11 cellular contexts compared by ENCODE assay signal in the genomic region with DNA sequence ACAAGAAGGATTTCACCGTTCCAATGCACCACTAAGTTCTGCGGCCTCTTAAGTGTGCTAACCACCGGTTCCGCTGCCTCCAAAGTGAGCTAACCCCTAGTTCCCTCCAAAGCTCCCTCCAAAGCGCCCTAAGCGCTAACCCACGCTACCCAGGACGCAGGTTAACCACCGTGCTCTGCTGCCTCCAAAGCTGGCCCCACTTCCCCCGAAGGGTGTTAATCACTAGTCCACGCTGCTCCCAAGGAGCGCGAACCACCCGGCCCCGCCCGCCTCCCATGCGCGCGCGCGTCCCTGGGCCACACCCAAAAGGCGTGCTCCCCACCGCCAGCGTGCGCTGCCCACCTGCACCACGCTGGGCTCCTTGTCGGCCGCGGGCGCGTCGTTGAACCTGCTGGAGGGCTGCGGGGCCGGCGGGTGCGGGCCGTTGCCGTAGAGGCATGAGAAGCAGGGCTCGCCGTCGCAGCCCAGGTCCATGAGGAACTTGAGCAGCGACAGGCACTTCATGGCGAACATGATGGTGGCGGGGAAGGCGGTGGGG. TPM values are rescaled to one million over a fixed set of nuclear protein-coding genes. Genes with fewer than 3 reads are reported as not detected.
A peak's percentile ranks its signal among the peaks of the same experiment; 100 is the strongest.
DNase-seq lines count a peak whose midpoint lies in the region; ATAC-seq, FAIRE-seq and TF ChIP-seq lines count a peak whose summit lies in the region.
"Had no signal": no experiment of that assay in that cellular context is flagged by ENCODE, and none has a peak within 500 bp of the region (broad histone marks: within the 10 kb centered on the region; RNA-seq: fewer than 3 reads in every experiment).

No MANE protein-coding gene starts in this region.

- no CpG with 5 or more reads among the region's 45 CpGs for WGBS in mesendoderm (ENCODE audit: extremely low coverage, insufficient coverage, low lambda C conversion rate)

- H3K9ac ChIP-seq in astrocyte (ENCODE audit: low read length) = no peak overlapping the region
- no peak overlapping the region for H3K9ac ChIP-seq in mesendoderm (ENCODE audit: low read length)

- H3K18ac ChIP-seq in mesendoderm (ENCODE audit: low read length) = no peak overlapping the region

- H3K4me1 Mint-ChIP-seq in MCF 10A (ENCODE audit: insufficient read depth, unreplicated experiment) (peaks cover 16% of the 10 kb centered on the region), astrocyte (ENCODE audit: low read depth, unreplicated experiment) (peaks cover 21% of the 10 kb centered on the region), type B pancreatic cell (ENCODE audit: unreplicated experiment) (peaks cover 9% of the 10 kb centered on the region)

- H3K9me3 ChIP-seq in breast epithelium (no peaks in the 10 kb centered on the region), astrocyte (ENCODE audit: insufficient read depth, low read depth, low read length) (no peaks in the 10 kb centered on the region)
- H3K9me3 ChIP-seq: thoracic aorta had no signal

- DNase-seq in breast epithelium (ENCODE audit: low spot score in 2 of 2) (no peak), MCF 10A (ENCODE audit: unreplicated experiment) (no peak), astrocyte (ENCODE audit: low read depth) (no peak), mesendoderm (no peak), type B pancreatic cell (ENCODE audit: extremely low spot score, unreplicated experiment) (no peak)
- DNase-seq: NCI-H1105 treated with DMSO at 0.1 percent for 48 hours had no signal

- H3K9me3 Mint-ChIP-seq in MCF 10A (ENCODE audit: unreplicated experiment) (no peaks in the 10 kb centered on the region), astrocyte (ENCODE audit: unreplicated experiment) (peaks cover 3% of the 10 kb centered on the region), type B pancreatic cell (no peaks in the 10 kb centered on the region)

- peaks cover 0 to 9% of the 10 kb centered on the region in 2 donors for H3K27me3 ChIP-seq in breast epithelium
- H3K27me3 ChIP-seq in astrocyte (ENCODE audit: insufficient read depth, low read length) = peaks cover 34% of the 10 kb centered on the region
- H3K27me3 ChIP-seq in mesendoderm (ENCODE audit: insufficient read depth, low read length, poor library complexity) = peaks cover 3% of the 10 kb centered on the region

- H3K4ac ChIP-seq in mesendoderm (ENCODE audit: low read depth, low read length) = no peak overlapping the region

- no peak for FAIRE-seq in astrocyte (lab: Jason Lieb, UNC)

- H3K4me2 ChIP-seq in astrocyte (ENCODE audit: low read length) = peak overlapping the region; percentile 75
- peak overlapping the region; percentile 16 for H3K4me2 ChIP-seq in mesendoderm (ENCODE audit: low read length)

- H2AFZ ChIP-seq in astrocyte (ENCODE audit: low read depth, low read length) = peak overlapping the region; percentile 74

- H2BK120ac ChIP-seq in mesendoderm (ENCODE audit: low read depth, low read length) = no peak overlapping the region

- no peaks in the 10 kb centered on the region for H3K79me1 ChIP-seq in mesendoderm (ENCODE audit: low read length)

- H2BK15ac ChIP-seq in mesendoderm (replicated peaks; ENCODE audit: low read depth) = no peak overlapping the region

- H4K8ac ChIP-seq in mesendoderm (ENCODE audit: low read depth, low read length) = no peak overlapping the region

- H3K4me3 ChIP-seq in breast epithelium = peak overlapping the region in 2 of 3 donors; percentile 33 to 61
- no peak overlapping the region for H3K4me3 ChIP-seq in astrocyte (ENCODE audit: insufficient read depth, low read depth, low read length)
- H3K4me3 ChIP-seq in mesendoderm (ENCODE audit: low read length) = no peak overlapping the region

- H3K4me3 Mint-ChIP-seq in MCF 10A (ENCODE audit: unreplicated experiment) (no peak overlapping the region), astrocyte (ENCODE audit: unreplicated experiment) (no peak overlapping the region), type B pancreatic cell (peak overlapping the region; percentile 55)

- TF ChIP-seq CTCF in breast epithelium (IDR thresholded peaks at IDR 0.05) (no peak), MCF 10A (IDR thresholded peaks at IDR 0.05; ENCODE audit: unreplicated experiment) (no peak), astrocyte (IDR thresholded peaks at IDR 0.05; ENCODE audit: insufficient read depth, low read depth, low read length) (no peak), type B pancreatic cell (conservative IDR thresholded peaks at IDR 0.05) (no peak)

- POLR2A ChIA-PET in MCF 10A (lab: Yijun Ruan, JAX) = no interaction called here

- no peak for TF ChIP-seq POLR2A in breast epithelium (IDR thresholded peaks at IDR 0.05)

- H3K36me3 Mint-ChIP-seq in MCF 10A (ENCODE audit: insufficient read depth, unreplicated experiment) = no peaks in the 10 kb centered on the region
- H3K36me3 Mint-ChIP-seq in astrocyte (ENCODE audit: low read depth, unreplicated experiment) = no peaks in the 10 kb centered on the region
- no peaks in the 10 kb centered on the region for H3K36me3 Mint-ChIP-seq in type B pancreatic cell

- no peak overlapping the region for H4K5ac ChIP-seq in mesendoderm (ENCODE audit: low read length)

- H3K23ac ChIP-seq in mesendoderm (ENCODE audit: low read length) = no peak overlapping the region

- H3K27ac Mint-ChIP-seq in MCF 10A (ENCODE audit: low read depth, unreplicated experiment) (no peak overlapping the region), astrocyte (ENCODE audit: unreplicated experiment) (peak overlapping the region; percentile 18), type B pancreatic cell (no peak overlapping the region)

- no peak overlapping the region for H3K27ac ChIP-seq in breast epithelium
- no peak overlapping the region for H3K27ac ChIP-seq in astrocyte (ENCODE audit: low read depth, low read length)
- no peak overlapping the region for H3K27ac ChIP-seq in mesendoderm (ENCODE audit: low read depth, low read length)

- BruUV-seq in MCF 10A (replicated peaks; lab: Mats Ljungman, UMichigan) = no TSS peak

- no peaks in the 10 kb centered on the region for H3K4me1 ChIP-seq in breast epithelium
- peaks cover 15% of the 10 kb centered on the region for H3K4me1 ChIP-seq in astrocyte (ENCODE audit: insufficient read depth, low read length)
- H3K4me1 ChIP-seq in mesendoderm (ENCODE audit: control insufficient read depth, low read depth, low read length) = no peaks in the 10 kb centered on the region

- ATAC-seq in HG02970 (IDR thresholded peaks at IDR 0.05; ENCODE audit: low FRiP score, unreplicated experiment) = no peak
- no peak for ATAC-seq in HG02852 (IDR thresholded peaks at IDR 0.05; ENCODE audit: unreplicated experiment)
- no peak for ATAC-seq in HG02610 (IDR thresholded peaks at IDR 0.05; ENCODE audit: unreplicated experiment)

- H2AK5ac ChIP-seq in mesendoderm (ENCODE audit: low read length) = no peak overlapping the region

- no peak overlapping the region for H2BK5ac ChIP-seq in mesendoderm (ENCODE audit: low read length)

- H4K20me1 ChIP-seq in astrocyte (ENCODE audit: insufficient read depth, low read length) = no peaks in the 10 kb centered on the region

- H3K27me3 Mint-ChIP-seq in MCF 10A (ENCODE audit: insufficient read depth, unreplicated experiment) (no peaks in the 10 kb centered on the region), astrocyte (ENCODE audit: low read depth, unreplicated experiment) (peaks cover 55% of the 10 kb centered on the region), type B pancreatic cell (peaks cover 54% of the 10 kb centered on the region)

- intact Hi-C loops in breast epithelium (cut with DNase I; ENCODE audit: low total_unique reads) = no loop called here
- intact Hi-C loops in MCF 10A (cut with micrococcal nuclease) = loop anchor here (1.0 kb wide), 2 partner anchors 31 to 62 kb away; no protein-coding TSS in a partner anchor

- H3K79me2 ChIP-seq in astrocyte (ENCODE audit: insufficient read depth, low read length) (no peaks in the 10 kb centered on the region), mesendoderm (ENCODE audit: control insufficient read depth, insufficient read depth, low read length) (no peaks in the 10 kb centered on the region)

- CTCF ChIA-PET in MCF 10A (lab: Yijun Ruan, JAX) = interaction anchor here (0.7 kb wide), 1 partner anchor 64 kb away, joined by 4 read pairs; no protein-coding TSS in a partner anchor

- H3K36me3 ChIP-seq in breast epithelium = no peaks in the 10 kb centered on the region
- no peaks in the 10 kb centered on the region for H3K36me3 ChIP-seq in astrocyte (ENCODE audit: insufficient read depth, low read length)
- no peaks in the 10 kb centered on the region for H3K36me3 ChIP-seq in mesendoderm (ENCODE audit: control insufficient read depth, insufficient read depth, low read length)

- H3K56ac ChIP-seq in mesendoderm (ENCODE audit: low read length) = peak overlapping the region; percentile 42

RNA-seq across cellular contexts. Expression of a gene that starts 11.7 kb away (rescaled TPM):
- not detected for total RNA-seq in breast epithelium
- total RNA-seq in MCF 10A (2022) = not detected in 2 replicates
- not detected in 2 replicates for total RNA-seq in astrocyte
- not detected for polyA plus RNA-seq in mesendoderm (2013, experiment 1 of 2)
- not detected for polyA plus RNA-seq in mesendoderm (2013, experiment 2 of 2)
- total RNA-seq in type B pancreatic cell (ENCODE audit: low replicate concordance) = 1.2 TPM in 1 of 2 replicates, not detected in the other
- total RNA-seq: mononuclear cell, thoracic aorta had no signal

RNA-seq across cellular contexts. Expression of a gene that starts 37.5 kb away (rescaled TPM):
- total RNA-seq in breast epithelium = 1 to 10 TPM in 2 of 3 donors, not detected in 1; 1.3 to 2.0 TPM
- total RNA-seq in MCF 10A (2022) = not detected in 2 replicates
- 0.25 TPM in 1 of 2 replicates, not detected in the other for total RNA-seq in astrocyte
- polyA plus RNA-seq in mesendoderm (2013, experiment 1 of 2) = 0.45 TPM
- 0.41 TPM for polyA plus RNA-seq in mesendoderm (2013, experiment 2 of 2)
- 0.21 and 0.60 TPM in 2 replicates for total RNA-seq in type B pancreatic cell (ENCODE audit: low replicate concordance)

RNA-seq across cellular contexts. Expression of a gene that starts 58.3 kb away (rescaled TPM):
- not detected for total RNA-seq in breast epithelium
- not detected in 2 replicates for total RNA-seq in MCF 10A (2022)
- not detected in 2 replicates for total RNA-seq in astrocyte
- polyA plus RNA-seq in mesendoderm (2013, experiment 1 of 2) = not detected
- not detected for polyA plus RNA-seq in mesendoderm (2013, experiment 2 of 2)
- total RNA-seq in type B pancreatic cell (ENCODE audit: low replicate concordance) = not detected in 2 replicates
- total RNA-seq: mononuclear cell, thoracic aorta had no signal

Comparison
In these comparisons a context has a peak if more than half of its experiments do, and no peak if none do; other contexts are left out.
1. H3K4me3 ChIP-seq: peak in breast epithelium (2 of 3); none in astrocyte (single experiment) and mesendoderm (single experiment).